Comparison of ENCODE assay signal across 2 cellular contexts in the genomic region with DNA sequence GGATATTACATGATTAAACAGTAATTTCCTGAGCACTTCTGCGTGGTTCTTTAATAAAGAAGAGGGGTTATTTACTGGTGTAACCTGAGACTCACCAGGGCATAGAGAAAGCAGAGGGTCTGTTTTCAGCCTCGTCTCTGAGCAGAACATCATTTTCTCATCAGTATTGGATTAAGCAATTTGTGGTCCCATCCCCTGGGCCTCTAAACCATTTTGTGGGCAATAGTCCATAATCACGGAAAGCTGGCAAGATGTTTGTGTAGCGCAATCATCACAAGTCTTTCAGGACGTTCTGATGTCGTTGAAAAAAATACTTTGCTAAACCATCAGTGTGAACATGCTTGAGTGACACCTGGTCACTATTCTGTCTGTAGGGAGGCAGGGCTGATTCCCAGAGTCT.
TF ChIP-seq lines count a peak whose summit lies in the region.

No MANE protein-coding gene starts in this region.

TF ChIP-seq in SK-N-SH treated with all-trans-retinoic acid at 6 μM for 48 hours, 23 proteins besides CTCF, POLR2A, EP300 and RAD21 (continued from another document):
- TF ChIP-seq, protein P1, sequence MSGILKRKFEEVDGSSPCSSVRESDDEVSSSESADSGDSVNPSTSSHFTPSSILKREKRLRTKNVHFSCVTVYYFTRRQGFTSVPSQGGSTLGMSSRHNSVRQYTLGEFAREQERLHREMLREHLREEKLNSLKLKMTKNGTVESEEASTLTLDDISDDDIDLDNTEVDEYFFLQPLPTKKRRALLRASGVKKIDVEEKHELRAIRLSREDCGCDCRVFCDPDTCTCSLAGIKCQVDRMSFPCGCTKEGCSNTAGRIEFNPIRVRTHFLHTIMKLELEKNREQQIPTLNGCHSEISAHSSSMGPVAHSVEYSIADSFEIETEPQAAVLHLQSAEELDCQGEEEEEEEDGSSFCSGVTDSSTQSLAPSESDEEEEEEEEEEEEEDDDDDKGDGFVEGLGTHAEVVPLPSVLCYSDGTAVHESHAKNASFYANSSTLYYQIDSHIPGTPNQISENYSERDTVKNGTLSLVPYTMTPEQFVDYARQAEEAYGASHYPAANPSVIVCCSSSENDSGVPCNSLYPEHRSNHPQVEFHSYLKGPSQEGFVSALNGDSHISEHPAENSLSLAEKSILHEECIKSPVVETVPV (CRISPR knock-in tag; IDR thresholded peaks at IDR 0.05), result no peak
- TF ChIP-seq ZNF565 (CRISPR knock-in tag; conservative IDR thresholded peaks at IDR 0.05; ENCODE audit: low read depth) (no peak), RARB (CRISPR knock-in tag; IDR thresholded peaks at IDR 0.05) (no peak), BACH2 (CRISPR knock-in tag; IDR thresholded peaks at IDR 0.05; ENCODE audit: borderline replicate concordance) (no peak)
- TF ChIP-seq, protein P2, sequence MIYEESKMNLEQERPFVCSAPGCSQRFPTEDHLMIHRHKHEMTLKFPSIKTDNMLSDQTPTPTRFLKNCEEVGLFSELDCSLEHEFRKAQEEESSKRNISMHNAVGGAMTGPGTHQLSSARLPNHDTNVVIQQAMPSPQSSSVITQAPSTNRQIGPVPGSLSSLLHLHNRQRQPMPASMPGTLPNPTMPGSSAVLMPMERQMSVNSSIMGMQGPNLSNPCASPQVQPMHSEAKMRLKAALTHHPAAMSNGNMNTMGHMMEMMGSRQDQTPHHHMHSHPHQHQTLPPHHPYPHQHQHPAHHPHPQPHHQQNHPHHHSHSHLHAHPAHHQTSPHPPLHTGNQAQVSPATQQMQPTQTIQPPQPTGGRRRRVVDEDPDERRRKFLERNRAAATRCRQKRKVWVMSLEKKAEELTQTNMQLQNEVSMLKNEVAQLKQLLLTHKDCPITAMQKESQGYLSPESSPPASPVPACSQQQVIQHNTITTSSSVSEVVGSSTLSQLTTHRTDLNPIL (CRISPR knock-in tag; IDR thresholded peaks at IDR 0.05; ENCODE audit: low read depth), result no peak

TF ChIP-seq in HepG2, 621 proteins besides CTCF, POLR2A, EP300 and RAD21 (continued from another document):
- TF ChIP-seq, protein P3, sequence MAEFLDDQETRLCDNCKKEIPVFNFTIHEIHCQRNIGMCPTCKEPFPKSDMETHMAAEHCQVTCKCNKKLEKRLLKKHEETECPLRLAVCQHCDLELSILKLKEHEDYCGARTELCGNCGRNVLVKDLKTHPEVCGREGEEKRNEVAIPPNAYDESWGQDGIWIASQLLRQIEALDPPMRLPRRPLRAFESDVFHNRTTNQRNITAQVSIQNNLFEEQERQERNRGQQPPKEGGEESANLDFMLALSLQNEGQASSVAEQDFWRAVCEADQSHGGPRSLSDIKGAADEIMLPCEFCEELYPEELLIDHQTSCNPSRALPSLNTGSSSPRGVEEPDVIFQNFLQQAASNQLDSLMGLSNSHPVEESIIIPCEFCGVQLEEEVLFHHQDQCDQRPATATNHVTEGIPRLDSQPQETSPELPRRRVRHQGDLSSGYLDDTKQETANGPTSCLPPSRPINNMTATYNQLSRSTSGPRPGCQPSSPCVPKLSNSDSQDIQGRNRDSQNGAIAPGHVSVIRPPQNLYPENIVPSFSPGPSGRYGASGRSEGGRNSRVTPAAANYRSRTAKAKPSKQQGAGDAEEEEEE (CRISPR knock-in tag; IDR thresholded peaks at IDR 0.05; ENCODE audit: borderline replicate concordance), result no peak
TF ChIP-seq in HepG2: peak in this region for 0.
